In genomic region chr7:68718059-68718685, GRCh38 we compare ENCODE assay signal across 22 cellular contexts.
DNase-seq lines count a peak whose midpoint lies in the region; TF ChIP-seq lines count a peak whose summit lies in the region.
"Had no signal": no experiment of that assay in that cellular context is flagged by ENCODE, and none has a peak within 500 bp of the region (broad histone marks: within the 10 kb centered on the region; RNA-seq: fewer than 3 reads in every experiment).

No MANE protein-coding gene starts in this region.

- POLR2A ChIA-PET in CD8-positive, alpha-beta memory T cell (lab: Charles Lee) = no interaction called here

- no peaks in the 10 kb centered on the region for H3K4me1 ChIP-seq in CD8-positive, alpha-beta memory T cell (ENCODE audit: insufficient read depth, low read length)
- H3K4me1 ChIP-seq: SJSA1 had no signal

- H3K9me3 Mint-ChIP-seq in CD8-positive, alpha-beta memory T cell = peaks cover 0 to 13% (median 7%) of the 10 kb centered on the region in 5 donors
- H3K9me3 Mint-ChIP-seq in activated naive CD8-positive, alpha-beta T cell treated with anti-CD3 and anti-CD28 coated beads for 36 hours = peaks cover 3% of the 10 kb centered on the region

- DNase-seq in ELF-1 (ENCODE audit: low read depth, low spot score) (peak; percentile 74), NCI-H1105 treated with DMSO at 0.1 percent for 48 hours (lab: John Stamatoyannopoulos, UW) (peak; percentile 67), NCI-H2171 treated with DMSO at 0.1 percent for 48 hours (lab: John Stamatoyannopoulos, UW) (peak; percentile 86), fibroblast of the aortic adventitia (ENCODE audit: low read depth) (peak; percentile 11), NCI-H187 treated with DMSO at 0.1 percent for 48 hours (lab: John Stamatoyannopoulos, UW) (no peak)
- DNase-seq in CD8-positive, alpha-beta memory T cell = no peak
- DNase-seq in activated naive CD8-positive, alpha-beta T cell treated with anti-CD3 and anti-CD28 coated beads for 36 hours = no peak
- no peak for DNase-seq in activated CD4-positive, alpha-beta T cell treated with anti-CD3 and anti-CD28 coated beads, Interleukin-2, amount 50 U/mL, for 4 hours
- DNase-seq: Calu3; CD8-positive, alpha-beta T cell; DMS53; GF-D8; IMR-90; NCI-H2029; NCI-H446 treated with DMSO at 0.1 percent for 48 hours; NCI-H526 treated with DMSO at 0.1 percent for 48 hours; NK-92 treated with Interleukin-12 subunit alpha and Interleukin-12 subunit beta, amount 100 ng/mL, for 24 hours; SW 1271; T-helper 17 cell had no signal

- no peaks in the 10 kb centered on the region for H3K9me3 ChIP-seq in CD8-positive, alpha-beta memory T cell (ENCODE audit: low read length)
- H3K9me3 ChIP-seq: BLaER1 treated with 17β-estradiol and CSF1 and Interleukin-3, amounts not matched to agents 10 nM and 100 nM; SJSA1 had no signal

- CTCF ChIA-PET in CD8-positive, alpha-beta memory T cell (lab: Charles Lee) = no interaction called here

- H3K27ac ChIP-seq in CD8-positive, alpha-beta memory T cell (ENCODE audit: low read depth, low read length) = no peak overlapping the region
- H3K27ac ChIP-seq: BLaER1 treated with 17β-estradiol and CSF1 and Interleukin-3, amounts not matched to agents 10 nM and 100 nM; KMS-11; SJSA1 had no signal

- H3K27ac Mint-ChIP-seq in CD8-positive, alpha-beta memory T cell = no peak overlapping the region
- H3K27ac Mint-ChIP-seq in activated naive CD8-positive, alpha-beta T cell treated with anti-CD3 and anti-CD28 coated beads for 36 hours = no peak overlapping the region
- H3K27ac Mint-ChIP-seq: CD8-positive, alpha-beta T cell; T-helper 17 cell had no signal

- H3K27me3 ChIP-seq in CD8-positive, alpha-beta memory T cell (ENCODE audit: insufficient read depth, low read length, poor library complexity, severe bottlenecking) = no peaks in the 10 kb centered on the region
- H3K27me3 ChIP-seq: BLaER1 treated with 17β-estradiol and CSF1 and Interleukin-3, amounts not matched to agents 10 nM and 100 nM; SJSA1 had no signal

- TF ChIP-seq CTCF in fibroblast of the aortic adventitia (IDR thresholded peaks at IDR 0.05; ENCODE audit: insufficient read depth, low read length) = no peak

- H3K36me3 Mint-ChIP-seq in CD8-positive, alpha-beta memory T cell = peaks cover 0 to 2% (median 0%) of the 10 kb centered on the region in 3 donors
- H3K36me3 Mint-ChIP-seq in activated naive CD8-positive, alpha-beta T cell treated with anti-CD3 and anti-CD28 coated beads for 36 hours = no peaks in the 10 kb centered on the region
- H3K36me3 Mint-ChIP-seq: CD8-positive, alpha-beta T cell had no signal

- H3K27me3 Mint-ChIP-seq in CD8-positive, alpha-beta memory T cell = no peaks in the 10 kb centered on the region
- H3K27me3 Mint-ChIP-seq in activated naive CD8-positive, alpha-beta T cell treated with anti-CD3 and anti-CD28 coated beads for 36 hours = no peaks in the 10 kb centered on the region
- H3K27me3 Mint-ChIP-seq: T-helper 17 cell had no signal

- no peaks in the 10 kb centered on the region for H3K36me3 ChIP-seq in CD8-positive, alpha-beta memory T cell (ENCODE audit: insufficient read depth, low read length)
- H3K36me3 ChIP-seq: BLaER1 treated with 17β-estradiol and CSF1 and Interleukin-3, amounts not matched to agents 10 nM and 100 nM; SJSA1 had no signal

- H3K4me3 ChIP-seq in fibroblast of the aortic adventitia (ENCODE audit: low read depth, low read length) = no peak overlapping the region
- no peak overlapping the region for H3K4me3 ChIP-seq in CD8-positive, alpha-beta memory T cell (ENCODE audit: low read length)
- H3K4me3 ChIP-seq: BLaER1 treated with 17β-estradiol and CSF1 and Interleukin-3, amounts not matched to agents 10 nM and 100 nM; SJSA1 had no signal

- no peak overlapping the region for H3K4me3 Mint-ChIP-seq in CD8-positive, alpha-beta memory T cell
- no peak overlapping the region for H3K4me3 Mint-ChIP-seq in activated naive CD8-positive, alpha-beta T cell treated with anti-CD3 and anti-CD28 coated beads for 36 hours
- H3K4me3 Mint-ChIP-seq: CD8-positive, alpha-beta T cell; T-helper 17 cell had no signal

- H3K4me1 Mint-ChIP-seq in CD8-positive, alpha-beta memory T cell = no peaks in the 10 kb centered on the region
- H3K4me1 Mint-ChIP-seq in activated naive CD8-positive, alpha-beta T cell treated with anti-CD3 and anti-CD28 coated beads for 36 hours = no peaks in the 10 kb centered on the region
- H3K4me1 Mint-ChIP-seq: T-helper 17 cell had no signal

Comparison
In these comparisons a context has a peak if more than half of its experiments do, and no peak if none do; other contexts are left out.
1. DNase-seq: peak in ELF-1 (single experiment), NCI-H1105 treated with DMSO at 0.1 percent for 48 hours (single experiment), NCI-H2171 treated with DMSO at 0.1 percent for 48 hours (single experiment) and fibroblast of the aortic adventitia (single experiment); none in CD8-positive, alpha-beta memory T cell (0 of 5), activated naive CD8-positive, alpha-beta T cell treated with anti-CD3 and anti-CD28 coated beads for 36 hours (single experiment), NCI-H187 treated with DMSO at 0.1 percent for 48 hours (single experiment) and activated CD4-positive, alpha-beta T cell treated with anti-CD3 and anti-CD28 coated beads, Interleukin-2, amount 50 U/mL, for 4 hours (0 of 2).